Comparison of ENCODE assay signal across 10 cellular contexts in genomic region chr15:23564798-23565394, GRCh38. TPM values are rescaled to one million over a fixed set of nuclear protein-coding genes. Genes with fewer than 3 reads are reported as not detected.
DNase-seq lines count a peak whose midpoint lies in the region; ATAC-seq and TF ChIP-seq lines count a peak whose summit lies in the region.
"Had no signal": no experiment of that assay in that cellular context is flagged by ENCODE, and none has a peak within 500 bp of the region (broad histone marks: within the 10 kb centered on the region; RNA-seq: fewer than 3 reads in every experiment).

No MANE protein-coding gene starts in this region.

- no peak for TF ChIP-seq CTCF in endothelial cell (IDR thresholded peaks at IDR 0.05; ENCODE audit: unreplicated experiment)

- peak overlapping the region; percentile 72 for H3K4me3 Mint-ChIP-seq in activated CD4-positive, alpha-beta T cell treated with anti-CD3 and anti-CD28 coated beads, Interleukin-2, amount 10 ng/mL, durations not matched to agents 7 days and 5 days
- peak overlapping the region; percentile 85 for H3K4me3 Mint-ChIP-seq in endothelial cell (ENCODE audit: unreplicated experiment)
- H3K4me3 Mint-ChIP-seq in stimulated activated memory B cell treated with anti-CD40 and anti-IgM and Interleukin-4, amounts not matched to agents 10 μg/mL and 1 μg/mL and 100 μg/mL, for 72 hours: peak overlapping the region; percentile 66

- CTCF ChIA-PET in activated CD4-positive, alpha-beta T cell treated with anti-CD3 and anti-CD28 coated beads, Interleukin-2, amount 10 ng/mL, durations not matched to agents 7 days and 5 days (lab: Charles Lee): no interaction called here

- POLR2A ChIA-PET in activated CD4-positive, alpha-beta T cell treated with anti-CD3 and anti-CD28 coated beads, Interleukin-2, amount 10 ng/mL, durations not matched to agents 7 days and 5 days (lab: Charles Lee): no interaction called here

- peaks cover 6% of the 10 kb centered on the region for H3K27me3 Mint-ChIP-seq in activated CD4-positive, alpha-beta T cell treated with anti-CD3 and anti-CD28 coated beads, Interleukin-2, amount 10 ng/mL, durations not matched to agents 7 days and 5 days
- H3K27me3 Mint-ChIP-seq in endothelial cell (ENCODE audit: unreplicated experiment): peaks cover 7% of the 10 kb centered on the region
- no peaks in the 10 kb centered on the region for H3K27me3 Mint-ChIP-seq in stimulated activated memory B cell treated with anti-CD40 and anti-IgM and Interleukin-4, amounts not matched to agents 10 μg/mL and 1 μg/mL and 100 μg/mL, for 72 hours

- ATAC-seq in stimulated activated memory B cell treated with anti-CD40 and anti-IgM and Interleukin-4, amounts not matched to agents 10 μg/mL and 1 μg/mL and 100 μg/mL, for 72 hours: no peak
- ATAC-seq in left lobe of liver: no peak

- peak overlapping the region; percentile 89 for H3K27ac Mint-ChIP-seq in activated CD4-positive, alpha-beta T cell treated with anti-CD3 and anti-CD28 coated beads, Interleukin-2, amount 10 ng/mL, durations not matched to agents 7 days and 5 days
- H3K27ac Mint-ChIP-seq in endothelial cell (ENCODE audit: unreplicated experiment): peak overlapping the region; percentile 86
- no peak overlapping the region for H3K27ac Mint-ChIP-seq in stimulated activated memory B cell treated with anti-CD40 and anti-IgM and Interleukin-4, amounts not matched to agents 10 μg/mL and 1 μg/mL and 100 μg/mL, for 72 hours

- peaks cover 2% of the 10 kb centered on the region for H3K36me3 Mint-ChIP-seq in activated CD4-positive, alpha-beta T cell treated with anti-CD3 and anti-CD28 coated beads, Interleukin-2, amount 10 ng/mL, durations not matched to agents 7 days and 5 days (ENCODE audit: low read depth)
- peaks cover 10% of the 10 kb centered on the region for H3K36me3 Mint-ChIP-seq in endothelial cell (ENCODE audit: low read depth, unreplicated experiment)
- no peaks in the 10 kb centered on the region for H3K36me3 Mint-ChIP-seq in stimulated activated memory B cell treated with anti-CD40 and anti-IgM and Interleukin-4, amounts not matched to agents 10 μg/mL and 1 μg/mL and 100 μg/mL, for 72 hours

- no peaks in the 10 kb centered on the region for H3K4me1 Mint-ChIP-seq in activated CD4-positive, alpha-beta T cell treated with anti-CD3 and anti-CD28 coated beads, Interleukin-2, amount 10 ng/mL, durations not matched to agents 7 days and 5 days
- H3K4me1 Mint-ChIP-seq in endothelial cell (ENCODE audit: unreplicated experiment): no peaks in the 10 kb centered on the region
- H3K4me1 Mint-ChIP-seq in stimulated activated memory B cell treated with anti-CD40 and anti-IgM and Interleukin-4, amounts not matched to agents 10 μg/mL and 1 μg/mL and 100 μg/mL, for 72 hours: no peaks in the 10 kb centered on the region

- no peak for DNase-seq in activated CD4-positive, alpha-beta T cell treated with anti-CD3 and anti-CD28 coated beads, Interleukin-2, amount 10 ng/mL, durations not matched to agents 7 days and 5 days
- DNase-seq in activated CD4-positive, alpha-beta T cell treated with anti-CD3 and anti-CD28 coated beads, Interleukin-2, amount 50 U/mL, for 1 hour: no peak
- DNase-seq in NCI-H82 (lab: John Stamatoyannopoulos, UW): peak; percentile 77
- no peak for DNase-seq in endothelial cell (ENCODE audit: low spot score)
- DNase-seq in OCI-M2 (lab: John Stamatoyannopoulos, UW; ENCODE audit: unreplicated experiment): no peak
- DNase-seq in NK-92 treated with Interleukin-12 subunit alpha and Interleukin-12 subunit beta, amount 100 ng/mL, for 24 hours (lab: John Stamatoyannopoulos, UW): no peak
- DNase-seq in left lobe of liver (ENCODE audit: low spot score): no peak
- DNase-seq: activated CD4-positive, CD25-positive, alpha-beta regulatory T cell treated with anti-CD3 and anti-CD28 coated beads, Interleukin-2, amount 50 U/mL, for 72 hours had no signal

- H3K9me3 Mint-ChIP-seq in activated CD4-positive, alpha-beta T cell treated with anti-CD3 and anti-CD28 coated beads, Interleukin-2, amount 10 ng/mL, durations not matched to agents 7 days and 5 days: no peaks in the 10 kb centered on the region
- H3K9me3 Mint-ChIP-seq in endothelial cell (ENCODE audit: unreplicated experiment): peaks cover 14% of the 10 kb centered on the region
- H3K9me3 Mint-ChIP-seq in stimulated activated memory B cell treated with anti-CD40 and anti-IgM and Interleukin-4, amounts not matched to agents 10 μg/mL and 1 μg/mL and 100 μg/mL, for 72 hours: peaks cover 8% of the 10 kb centered on the region

RNA-seq across cellular contexts. Expression of gene MKRN3, which starts 0.6 kb away (rescaled TPM):
- 1 to 10 TPM; 2.9 to 3.4 TPM for total RNA-seq in activated CD4-positive, alpha-beta T cell treated with anti-CD3 and anti-CD28 coated beads, Interleukin-2, amount 10 ng/mL, durations not matched to agents 7 days and 5 days
- total RNA-seq in endothelial cell (ENCODE audit: unreplicated experiment) (0.85 TPM), left lobe of liver (0.13 TPM)
- total RNA-seq: posterior vena cava had no signal
